In genomic region chr10:20622522-20623270, GRCh38 we compare ENCODE assay signal across 1 cellular context.
TF ChIP-seq lines count a peak whose summit lies in the region.

No MANE protein-coding gene starts in this region.

TF ChIP-seq in SK-N-SH, 30 proteins besides CTCF, POLR2A, EP300 and RAD21 (continued from another document):
- TF ChIP-seq, protein P1, sequence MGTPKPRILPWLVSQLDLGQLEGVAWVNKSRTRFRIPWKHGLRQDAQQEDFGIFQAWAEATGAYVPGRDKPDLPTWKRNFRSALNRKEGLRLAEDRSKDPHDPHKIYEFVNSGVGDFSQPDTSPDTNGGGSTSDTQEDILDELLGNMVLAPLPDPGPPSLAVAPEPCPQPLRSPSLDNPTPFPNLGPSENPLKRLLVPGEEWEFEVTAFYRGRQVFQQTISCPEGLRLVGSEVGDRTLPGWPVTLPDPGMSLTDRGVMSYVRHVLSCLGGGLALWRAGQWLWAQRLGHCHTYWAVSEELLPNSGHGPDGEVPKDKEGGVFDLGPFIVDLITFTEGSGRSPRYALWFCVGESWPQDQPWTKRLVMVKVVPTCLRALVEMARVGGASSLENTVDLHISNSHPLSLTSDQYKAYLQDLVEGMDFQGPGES (IDR thresholded peaks at IDR 0.05; ENCODE audit: low read depth, low read length), result no peak
- TF ChIP-seq RXRA (IDR thresholded peaks at IDR 0.05; ENCODE audit: borderline replicate concordance, low read depth) (no peak), FOSL2 (IDR thresholded peaks at IDR 0.05; ENCODE audit: borderline replicate concordance, low read depth) (no peak), FOXM1 (IDR thresholded peaks at IDR 0.05; ENCODE audit: low read depth) (no peak)
